ENCODE assay signal across 8 cellular contexts in the genomic region with DNA sequence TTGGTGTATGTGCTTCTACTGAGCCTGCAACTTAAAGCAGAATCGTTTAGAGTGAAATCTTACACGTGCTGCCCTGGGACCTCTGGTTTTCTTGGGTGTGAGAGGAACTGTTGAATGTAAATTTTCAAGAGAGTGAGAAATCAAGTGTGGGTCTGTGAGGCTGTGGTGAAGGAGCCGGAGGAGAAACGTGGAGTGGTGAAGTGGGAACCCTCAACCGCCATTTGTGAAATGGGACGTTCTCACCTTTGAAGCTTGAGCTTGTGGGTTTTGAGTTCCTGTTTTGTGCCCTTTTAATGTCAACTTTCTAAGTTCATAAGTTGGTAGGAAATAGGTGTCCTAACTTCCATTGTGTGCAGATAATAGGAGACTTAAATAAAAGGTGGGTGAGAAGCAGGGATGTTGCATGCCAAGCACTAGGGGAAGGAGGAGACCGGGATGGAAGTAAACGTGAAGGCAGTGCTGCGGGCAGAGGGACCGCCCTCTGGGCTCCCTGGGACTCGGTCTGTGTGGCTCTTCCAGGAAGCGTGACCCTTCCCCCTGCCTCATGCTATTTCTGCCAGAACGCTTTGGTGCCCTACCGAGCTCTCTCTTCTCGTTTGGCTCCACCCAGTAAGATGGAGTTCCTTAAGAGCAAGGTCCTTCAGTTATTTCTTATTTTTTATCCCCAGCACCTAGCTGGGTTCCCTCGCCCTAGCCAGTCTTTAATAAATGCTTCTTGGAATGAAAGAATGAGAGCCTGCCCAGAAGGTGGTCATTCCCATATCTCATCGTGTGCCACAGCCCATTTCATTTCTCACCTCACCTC. TPM values are rescaled to one million over a fixed set of nuclear protein-coding genes. Genes with fewer than 3 reads are reported as not detected.
DNase-seq lines count a peak whose midpoint lies in the region; ATAC-seq and TF ChIP-seq lines count a peak whose summit lies in the region.

No MANE protein-coding gene starts in this region.

- no peaks in the 10 kb centered on the region for H3K27me3 Mint-ChIP-seq in T-cell

- TF ChIP-seq POLR2A in body of pancreas (IDR thresholded peaks at IDR 0.05) (no peak), transverse colon (IDR thresholded peaks at IDR 0.05) (no peak)

- H3K4me3 ChIP-seq in GM12865 (ENCODE audit: low read depth, low read length) (peak overlapping the region; percentile 52), body of pancreas (no peak overlapping the region), transverse colon (no peak overlapping the region), BE2C (ENCODE audit: low read depth, low read length) (no peak overlapping the region)

- CTCF ChIA-PET in T-cell (lab: Charles Lee), result interaction anchor here (0.9 to 1.2 kb wide), 7 partner anchors 9 to 89 kb away, joined by 3 to 4 read pairs (median 4); no protein-coding TSS in a partner anchor

- DNase-seq in GM12865 (ENCODE audit: low read depth) (peak; percentile 84), T-cell (peak in 33 of 34 experiments; percentile 13 to 80 (median 55)), body of pancreas (no peak), transverse colon (no peak), BE2C (no peak), ACHN (no peak), HuH-7 (ENCODE audit: low spot score) (no peak)

- POLR2A ChIA-PET in T-cell (lab: Charles Lee), result interaction anchor here in 1 of 2 donors (0.6 to 1.4 kb wide), 4 partner anchors 25 to 1065 kb away, joined by 3 to 4 read pairs (median 3); no protein-coding TSS in a partner anchor

- H3K4me1 Mint-ChIP-seq in T-cell, result peaks cover 96 to 99% (median 97%) of the 10 kb centered on the region in 3 donors

- H3K4me1 ChIP-seq in body of pancreas (peaks cover 93% of the 10 kb centered on the region), transverse colon (peaks cover 0 to 53% (median 26%) of the 10 kb centered on the region in 4 donors), BE2C (no peaks in the 10 kb centered on the region; the same call in 1 of the 2 replicates)

- H3K9me3 ChIP-seq in body of pancreas (no peaks in the 10 kb centered on the region), transverse colon (no peaks in the 10 kb centered on the region), BE2C (no peaks in the 10 kb centered on the region; the same call in 1 of the 2 replicates)

- ATAC-seq in HG02588 (IDR thresholded peaks at IDR 0.05; ENCODE audit: unreplicated experiment), result peak; percentile 31
- ATAC-seq in T-cell (replicated peaks in 1 of 4), result peak; percentile 71 to 78 (median 76)
- ATAC-seq in body of pancreas, result no peak

- in situ Hi-C loops in transverse colon (cut with MboI; ENCODE audit: low pct_ligation_motif_present in 1 of 4, low pct_unique_long_range_greater_than_20kb in 1 of 4, low sequenced_read_pairs in 3 of 4), result no loop called here
- in situ Hi-C loops in ACHN (cut with HindIII; ENCODE audit: low pct_ligation_motif_present, low pct_unique_long_range_greater_than_20kb, low sequenced_read_pairs), result no loop called here

- H3K36me3 Mint-ChIP-seq in T-cell, result peaks cover 13% of the 10 kb centered on the region

- 87 to 90% methylated on average over 17 of the region's 17 CpGs for WGBS in body of pancreas, 2 donors
- WGBS in transverse colon (ENCODE audit: low coverage in 1 of 2), 2 donors, result 76 to 82% methylated on average over 11 to 17 of the region's 17 CpGs

- peak overlapping the region; percentile 68 to 82 (median 72) for H3K4me3 Mint-ChIP-seq in T-cell

- intact Hi-C loops in body of pancreas (cut with DNase I), result no loop called here
- intact Hi-C loops in transverse colon (cut with DNase I; ENCODE audit: low total_unique reads), result no loop called here

- H3K27me3 ChIP-seq in body of pancreas (no peaks in the 10 kb centered on the region), transverse colon (no peaks in the 10 kb centered on the region), BE2C (no peaks in the 10 kb centered on the region)

- H3K27ac Mint-ChIP-seq in T-cell, result peak overlapping the region; percentile 92 to 93

- TF ChIP-seq CTCF in GM12865 (IDR thresholded peaks at IDR 0.05; ENCODE audit: insufficient read depth, low read depth, low read length, missing control alignments), result no peak
- TF ChIP-seq CTCF in body of pancreas (IDR thresholded peaks at IDR 0.05), result no peak
- TF ChIP-seq CTCF in transverse colon (IDR thresholded peaks at IDR 0.05), result no peak
- no peak for TF ChIP-seq CTCF in BE2C (IDR thresholded peaks at IDR 0.05; ENCODE audit: low read depth, low read length)

- peak overlapping the region in 3 of 4 donors; percentile 38 to 90 (median 75) for H3K27ac ChIP-seq in body of pancreas
- peak overlapping the region in 3 of 4 donors; percentile 0 to 41 (median 10) for H3K27ac ChIP-seq in transverse colon

- TF ChIP-seq EP300 in transverse colon (IDR thresholded peaks at IDR 0.05; ENCODE audit: low read depth), result no peak

- H3K9me3 Mint-ChIP-seq in T-cell, result no peaks in the 10 kb centered on the region

- no peaks in the 10 kb centered on the region for H3K36me3 ChIP-seq in body of pancreas (replicated peaks in 1 of 2; ENCODE audit: insufficient read depth in 1 of 2, low read depth in 2 of 2)
- no peaks in the 10 kb centered on the region for H3K36me3 ChIP-seq in transverse colon
- no peaks in the 10 kb centered on the region for H3K36me3 ChIP-seq in BE2C

RNA-seq across cellular contexts. Expression of a gene that starts 56.0 kb away (rescaled TPM):
- total RNA-seq in T-cell (100 to 1,000 TPM in 1 of 5 donors, 10 to 100 TPM in 4; 60.7 to 115 (median 72.6) TPM), body of pancreas (10 to 100 TPM; 47.1 to 63.6 TPM), transverse colon (10 to 100 TPM in 2 of 4 donors, 1 to 10 TPM in 2; 5.2 to 14.8 (median 8.3) TPM)
- polyA plus RNA-seq in BE2C (2012; ENCODE audit: insufficient read depth, insufficient read length, low read depth), result 6.5 TPM

Comparison
In these comparisons a context has a peak if more than half of its experiments do, and no peak if none do; other contexts are left out.
1. DNase-seq: peak in GM12865 (single experiment) and T-cell (33 of 34); none in body of pancreas (0 of 4), transverse colon (single experiment), BE2C (single experiment), ACHN (single experiment) and HuH-7 (single experiment).